In the genomic region with DNA sequence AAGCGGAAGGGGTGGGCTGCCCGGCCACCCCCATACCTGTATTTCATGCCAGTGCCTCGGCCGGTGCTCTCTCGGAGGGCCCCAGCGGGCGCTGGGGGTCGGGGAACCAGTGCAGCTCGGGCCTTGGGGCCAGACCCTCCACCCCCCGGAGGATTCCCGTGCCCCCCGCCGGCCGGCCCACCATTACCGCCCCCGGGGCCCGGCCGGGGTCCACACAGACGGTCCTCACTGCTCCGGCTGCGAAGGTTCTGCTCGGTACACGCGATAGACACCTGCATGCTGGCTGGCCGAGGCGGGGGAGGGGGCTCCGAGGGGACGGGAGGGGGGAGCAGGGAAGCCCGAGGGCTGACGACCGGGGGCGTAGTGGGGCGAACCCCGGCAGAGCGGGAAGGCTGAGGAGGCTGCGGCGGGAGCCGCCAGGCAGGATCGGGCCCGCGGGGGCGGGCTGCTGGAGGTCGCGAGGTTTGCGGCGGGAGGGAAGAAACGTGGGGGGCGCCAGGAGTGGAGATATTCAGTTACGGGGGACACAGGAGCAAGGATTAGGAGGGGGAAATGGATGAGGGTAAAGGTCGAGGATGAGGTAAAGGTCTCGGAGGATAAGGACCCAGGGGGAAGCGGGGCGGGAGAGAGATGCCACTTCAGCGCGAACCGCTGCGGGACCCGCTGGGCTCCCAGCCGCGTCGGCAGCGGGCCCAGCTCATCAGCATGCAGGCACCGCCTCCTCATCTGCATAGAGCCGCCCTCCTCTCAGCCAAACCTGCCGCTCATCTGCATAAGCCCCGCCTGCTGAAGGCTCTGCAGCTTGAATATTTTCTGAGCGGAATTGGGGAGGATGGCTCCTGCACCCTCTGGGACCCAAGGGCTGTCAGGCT, we compare ENCODE assay signal across 8 cellular contexts. TPM values are rescaled to one million over a fixed set of nuclear protein-coding genes. Genes with fewer than 3 reads are reported as not detected.
A peak's percentile ranks its signal among the peaks of the same experiment; 100 is the strongest.
DNase-seq lines count a peak whose midpoint lies in the region; ATAC-seq and TF ChIP-seq lines count a peak whose summit lies in the region.

A gene (minus strand): TSS at position 699 of the 872 bp plus-strand sequence. CDS start 421 bp downstream, at position 278.

- no peaks in the 10 kb centered on the region for H3K36me3 ChIP-seq in GM23338 (ENCODE audit: insufficient read depth)
- no peaks in the 10 kb centered on the region for H3K36me3 ChIP-seq in mesendoderm (ENCODE audit: control insufficient read depth, insufficient read depth, low read length)

- H3K9me3 ChIP-seq in T-helper 17 cell (ENCODE audit: control insufficient read depth, low read length, poor library complexity, severe bottlenecking): no peaks in the 10 kb centered on the region

- peaks cover 12% of the 10 kb centered on the region for H3K79me2 ChIP-seq in GM23338 (replicated peaks; ENCODE audit: insufficient read depth)
- H3K79me2 ChIP-seq in mesendoderm (ENCODE audit: control insufficient read depth, insufficient read depth, low read length): peaks cover 2% of the 10 kb centered on the region

- H3K27ac ChIP-seq in GM23338 (ENCODE audit: low read depth): no peak within 1 kb of the TSS
- no peak within 1 kb of the TSS for H3K27ac ChIP-seq in mesendoderm (ENCODE audit: low read depth, low read length)
- H3K27ac ChIP-seq in substantia nigra (ENCODE audit: low read depth, low read length, poor library complexity, severe bottlenecking): no peak within 1 kb of the TSS

- peak within 1 kb of the TSS; percentile 73 for H3K56ac ChIP-seq in mesendoderm (ENCODE audit: low read length)

- peaks cover 19% of the 10 kb centered on the region for H3K4me1 ChIP-seq in GM23338 (ENCODE audit: insufficient read depth)
- H3K4me1 ChIP-seq in mesendoderm (ENCODE audit: control insufficient read depth, low read depth, low read length): peaks cover 5% of the 10 kb centered on the region

- no peaks in the 10 kb centered on the region for H3K9me2 ChIP-seq in GM23338 (ENCODE audit: insufficient read depth)

- H4K20me1 ChIP-seq in GM23338 (replicated peaks; ENCODE audit: insufficient read depth): peaks cover 12% of the 10 kb centered on the region

- H3K36me3 Mint-ChIP-seq in GM23338 (ENCODE audit: low read depth): no peaks in the 10 kb centered on the region
- H3K36me3 Mint-ChIP-seq in T-helper 17 cell (ENCODE audit: low read depth): peaks cover 6% of the 10 kb centered on the region

- peaks cover 59% of the 10 kb centered on the region for H3K27me3 ChIP-seq in GM23338 (ENCODE audit: insufficient read depth)
- peaks cover 11% of the 10 kb centered on the region for H3K27me3 ChIP-seq in mesendoderm (ENCODE audit: insufficient read depth, low read length, poor library complexity)

- H3K27ac Mint-ChIP-seq in GM23338 (peak within 1 kb of the TSS; percentile 88), T-helper 17 cell (peak within 1 kb of the TSS; percentile 99)

- DNase-seq in GM23338 (ENCODE audit: low spot score) (peak; percentile 93), T-helper 17 cell (peak; percentile 45 to 69 (median 54)), cerebellum (ENCODE audit: low spot score) (peak; percentile 97), mesendoderm (peak; percentile 89), substantia nigra (lab: John Stamatoyannopoulos, UW) (peak in 31 of 49 donors; percentile 4 to 88 (median 51))

- peaks cover 9% of the 10 kb centered on the region for H3K79me1 ChIP-seq in mesendoderm (ENCODE audit: low read length)

- peak within 1 kb of the TSS; percentile 31 for H3K18ac ChIP-seq in mesendoderm (ENCODE audit: low read length)

- H3K4me3 ChIP-seq in GM23338 (peak within 1 kb of the TSS; percentile 60), mesendoderm (ENCODE audit: low read length) (no peak within 1 kb of the TSS)

- no peak for TF ChIP-seq CTCF in GM23338 (conservative IDR thresholded peaks at IDR 0.05; ENCODE audit: low read depth in 2 of 2)

- H2BK120ac ChIP-seq in mesendoderm (ENCODE audit: low read depth, low read length): no peak within 1 kb of the TSS

- H3K9me3 Mint-ChIP-seq in GM23338: peaks cover 2% of the 10 kb centered on the region; the same call in 1 of the 3 replicates

- H3K4me3 Mint-ChIP-seq in GM23338: peak within 1 kb of the TSS; percentile 97
- peak within 1 kb of the TSS; percentile 100 for H3K4me3 Mint-ChIP-seq in T-helper 17 cell

- no peak within 1 kb of the TSS for H3K23ac ChIP-seq in mesendoderm (ENCODE audit: low read length)

- no peak within 1 kb of the TSS for H4K5ac ChIP-seq in mesendoderm (ENCODE audit: low read length)

- 0 out of 2 replicates have a peak within 1 kb of the TSS, but pooled peaks have one; percentile 69 for H2AFZ ChIP-seq in GM23338

- ATAC-seq in GM23338 (peak; percentile 72), T-helper 17 cell (peak; percentile 29), HG03039 (IDR thresholded peaks at IDR 0.05; ENCODE audit: unreplicated experiment) (no peak), HG03469 (IDR thresholded peaks at IDR 0.05; ENCODE audit: unreplicated experiment) (no peak), HG03095 (IDR thresholded peaks at IDR 0.05; ENCODE audit: unreplicated experiment) (no peak)

- no peak within 1 kb of the TSS for H2BK5ac ChIP-seq in mesendoderm (ENCODE audit: low read length)

- H4K8ac ChIP-seq in mesendoderm (ENCODE audit: low read depth, low read length): no peak within 1 kb of the TSS

- no peak within 1 kb of the TSS for H2BK15ac ChIP-seq in mesendoderm (replicated peaks; ENCODE audit: low read depth)

- peaks cover 48% of the 10 kb centered on the region for H3K27me3 Mint-ChIP-seq in GM23338 (ENCODE audit: insufficient read depth, low read depth, poor library complexity)
- H3K27me3 Mint-ChIP-seq in T-helper 17 cell: no peaks in the 10 kb centered on the region

- H3K4me2 ChIP-seq in GM23338 (peak within 1 kb of the TSS; percentile 96), mesendoderm (ENCODE audit: low read length) (peak within 1 kb of the TSS; percentile 84)

- WGBS in mesendoderm (ENCODE audit: extremely low coverage, insufficient coverage, low lambda C conversion rate): no CpG with 5 or more reads among the region's 67 CpGs

- H3K4ac ChIP-seq in mesendoderm (ENCODE audit: low read depth, low read length): no peak within 1 kb of the TSS

- H3F3A ChIP-seq in GM23338 (replicated peaks; ENCODE audit: low read depth): no peaks in the 10 kb centered on the region

- H2AK5ac ChIP-seq in mesendoderm (ENCODE audit: low read length): no peak within 1 kb of the TSS

- peak within 1 kb of the TSS; percentile 48 for H3K9ac ChIP-seq in mesendoderm (ENCODE audit: low read length)

- H3K4me1 Mint-ChIP-seq in GM23338: peaks cover 27% of the 10 kb centered on the region
- H3K4me1 Mint-ChIP-seq in T-helper 17 cell: peaks cover 40% of the 10 kb centered on the region

TF ChIP-seq in GM23338, 12 proteins besides CTCF, POLR2A, EP300 and RAD21:
- TF ChIP-seq JUNB (IDR thresholded peaks at IDR 0.05; ENCODE audit: unreplicated experiment): no peak
- TF ChIP-seq POLR2AphosphoS5 (IDR thresholded peaks at IDR 0.05; ENCODE audit: low read depth): peak; percentile 52
- no peak for TF ChIP-seq EZH2phosphoT487 (IDR thresholded peaks at IDR 0.05; ENCODE audit: unreplicated experiment)
- peak; percentile 39 for TF ChIP-seq EZH2 (IDR thresholded peaks at IDR 0.05; ENCODE audit: low read depth, unreplicated experiment)

RNA-seq across cellular contexts. Expression of the gene that starts here (rescaled TPM):
- 0.47 and 1.0 TPM in 2 replicates for total RNA-seq in GM23338 (2014; rRNA removed; shearing (Covaris generic))
- 0.45 and 1.0 TPM in 2 replicates for polyA plus RNA-seq in GM23338 (2016; fragmentation: Nextera tagmentation; extraction: Ambion mirVana)
- total RNA-seq in T-helper 17 cell: 1 to 10 TPM; 5.9 to 8.4 TPM
- total RNA-seq in cerebellum: 3.2 TPM
- polyA plus RNA-seq in mesendoderm (2013, experiment 1 of 2): 0.58 TPM
- 0.60 TPM for polyA plus RNA-seq in mesendoderm (2013, experiment 2 of 2)

Comparison
In these comparisons a context has a peak if more than half of its experiments do, and no peak if none do; other contexts are left out.
1. ATAC-seq: peak in GM23338 (single experiment) and T-helper 17 cell (single experiment); none in HG03039 (single experiment), HG03469 (single experiment) and HG03095 (single experiment).
2. Peak in every context shown above with its lines, with median percentiles within 50 percentile points of each other: DNase-seq.